ENCODE assay signal across 8 cellular contexts in genomic region chr14:67675219-67675582, GRCh38. TPM values are rescaled to one million over a fixed set of nuclear protein-coding genes. Genes with fewer than 3 reads are reported as not detected.
DNase-seq lines count a peak whose midpoint lies in the region; ATAC-seq and TF ChIP-seq lines count a peak whose summit lies in the region.

No MANE protein-coding gene starts in this region.

- H3K36me3 ChIP-seq in BLaER1 treated with 17β-estradiol and CSF1 and Interleukin-3, amounts not matched to agents 10 nM and 100 nM = peaks cover 21 to 58% (median 31%) of the 10 kb centered on the region in 11 experiments
- H3K36me3 ChIP-seq in MG63 = no peaks in the 10 kb centered on the region

- H3K27ac Mint-ChIP-seq in nephron = peak overlapping the region; percentile 98 to 100 (median 100)

- H3K36me3 Mint-ChIP-seq in nephron (ENCODE audit: low read depth) = peaks cover 23% of the 10 kb centered on the region

- peak overlapping the region; percentile 97 to 99 (median 98) for H3K4me3 Mint-ChIP-seq in nephron

- peak overlapping the region; percentile 87 to 100 (median 98) for H3K9ac ChIP-seq in BLaER1 treated with 17β-estradiol and CSF1 and Interleukin-3, amounts not matched to agents 10 nM and 100 nM

- peaks cover 37 to 41% (median 40%) of the 10 kb centered on the region in 11 experiments; a peak in 21 of 22 replicates for H4K20me1 ChIP-seq in BLaER1 treated with 17β-estradiol and CSF1 and Interleukin-3, amounts not matched to agents 10 nM and 100 nM

- peak overlapping the region; percentile 74 to 97 (median 91) for H3K4me2 ChIP-seq in BLaER1 treated with 17β-estradiol and CSF1 and Interleukin-3, amounts not matched to agents 10 nM and 100 nM

- no peaks in the 10 kb centered on the region for H3K9me3 ChIP-seq in BLaER1 treated with 17β-estradiol and CSF1 and Interleukin-3, amounts not matched to agents 10 nM and 100 nM (replicated peaks in 1 of 11)
- H3K9me3 ChIP-seq in MG63 = no peaks in the 10 kb centered on the region

- TF ChIP-seq CTCF in dorsolateral prefrontal cortex (IDR thresholded peaks at IDR 0.05 in 54 of 56, conservative IDR thresholded peaks at IDR 0.05 in 2 of 56; ENCODE audit: low read depth in 1 of 56, partially characterized antibody in 56 of 56) (no peak), nephron (IDR thresholded peaks at IDR 0.05; ENCODE audit: unreplicated experiment in 3 of 3) (no peak)

- peak overlapping the region; percentile 88 to 100 (median 98) for H3K27ac ChIP-seq in BLaER1 treated with 17β-estradiol and CSF1 and Interleukin-3, amounts not matched to agents 10 nM and 100 nM
- H3K27ac ChIP-seq in dorsolateral prefrontal cortex = peak overlapping the region in 58 of 59 donors; percentile 93 to 100 (median 99)

- ATAC-seq in GM21526 (IDR thresholded peaks at IDR 0.05; ENCODE audit: low FRiP score, unreplicated experiment) (no peak), GM19395 (IDR thresholded peaks at IDR 0.05; ENCODE audit: unreplicated experiment) (no peak), GM18868 (IDR thresholded peaks at IDR 0.05; ENCODE audit: unreplicated experiment) (no peak)

- H3K27me3 Mint-ChIP-seq in nephron (ENCODE audit: low read depth) = no peaks in the 10 kb centered on the region

- H3K4me1 Mint-ChIP-seq in nephron = peaks cover 27% of the 10 kb centered on the region

- H3K27me3 ChIP-seq in BLaER1 treated with 17β-estradiol and CSF1 and Interleukin-3, amounts not matched to agents 10 nM and 100 nM = no peaks in the 10 kb centered on the region
- H3K27me3 ChIP-seq in MG63 (no peaks in the 10 kb centered on the region), dorsolateral prefrontal cortex (no peaks in the 10 kb centered on the region)

- H3K4me3 ChIP-seq in BLaER1 treated with 17β-estradiol and CSF1 and Interleukin-3, amounts not matched to agents 10 nM and 100 nM = peak overlapping the region; percentile 85 to 99 (median 93)
- peak overlapping the region; percentile 88 for H3K4me3 ChIP-seq in MG63
- H3K4me3 ChIP-seq in dorsolateral prefrontal cortex = peak overlapping the region; percentile 78 to 100 (median 94)

- intact Hi-C loops in dorsolateral prefrontal cortex (cut with DNase I) = loop anchor here in 1 of 2 donors (10.0 kb wide), 2 partner anchors 160 to 250 kb away; no protein-coding TSS in a partner anchor

- DNase-seq in MG63 = no peak
- no peak for DNase-seq in dorsolateral prefrontal cortex
- DNase-seq in NCI-H1105 treated with DMSO at 0.1 percent for 48 hours (lab: John Stamatoyannopoulos, UW) = no peak

- H3K9me3 Mint-ChIP-seq in nephron = no peaks in the 10 kb centered on the region

- H3K4me1 ChIP-seq in BLaER1 treated with 17β-estradiol and CSF1 and Interleukin-3, amounts not matched to agents 10 nM and 100 nM = peaks cover 19 to 63% (median 28%) of the 10 kb centered on the region in 10 experiments

RNA-seq across cellular contexts. Expression of gene VTI1B, which starts 0.8 kb away (rescaled TPM):
- 46.6 and 124 TPM in 2 replicates for total RNA-seq in MG63 (2014; rRNA removed; shearing (Covaris generic); ENCODE audit: low replicate concordance)
- 100 to 1,000 TPM; 101 to 177 (median 140) TPM for total RNA-seq in dorsolateral prefrontal cortex

RNA-seq across cellular contexts. Expression of gene RDH11, which starts 20.4 kb away (rescaled TPM):
- 23.8 and 25.9 TPM in 2 replicates for total RNA-seq in MG63 (2014; rRNA removed; shearing (Covaris generic); ENCODE audit: low replicate concordance)
- total RNA-seq in dorsolateral prefrontal cortex = 100 to 1,000 TPM in 1 of 120 experiments, 10 to 100 TPM in 119; 51.8 to 100 (median 78.6) TPM

RNA-seq across cellular contexts. Expression of gene RDH12, which starts 26.5 kb away (rescaled TPM):
- 0.07 and 0.20 TPM in 2 replicates for total RNA-seq in MG63 (2014; rRNA removed; shearing (Covaris generic); ENCODE audit: low replicate concordance)
- total RNA-seq in dorsolateral prefrontal cortex = 1 to 10 TPM in 95 of 120 experiments, under 1 TPM in 25; 0.42 to 7.0 (median 1.6) TPM

RNA-seq across cellular contexts. Expression of gene ARG2, which starts 55.5 kb away (rescaled TPM):
- total RNA-seq in MG63 (2014; rRNA removed; shearing (Covaris generic); ENCODE audit: low replicate concordance) = 1.4 and 3.6 TPM in 2 replicates
- total RNA-seq in dorsolateral prefrontal cortex = 10 to 100 TPM in 106 of 120 experiments, 1 to 10 TPM in 14; 5.2 to 42.6 (median 14.9) TPM
